In the genomic region with DNA sequence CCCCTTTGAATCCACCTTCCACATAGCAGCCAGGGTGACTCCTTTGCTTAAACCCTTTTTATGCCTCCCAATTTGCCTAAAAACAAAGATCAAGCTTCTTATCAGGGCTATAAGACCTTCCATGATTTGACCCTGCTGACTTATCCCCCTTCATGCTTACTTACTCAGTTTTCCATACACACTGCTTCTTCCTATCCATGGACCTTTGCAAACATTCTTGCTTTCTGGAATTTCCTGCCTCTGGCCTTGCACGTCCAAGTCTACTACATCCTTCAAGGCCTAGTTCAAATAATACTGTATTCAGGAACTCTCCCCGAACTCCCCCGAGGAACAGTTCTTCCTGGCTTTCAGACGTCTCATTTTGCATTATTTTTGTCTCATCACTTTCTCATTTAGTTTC, we compare ENCODE assay signal across 35 cellular contexts. TPM values are rescaled to one million over a fixed set of nuclear protein-coding genes. Genes with fewer than 3 reads are reported as not detected.
"Had no signal": no experiment of that assay in that cellular context is flagged by ENCODE, and none has a peak within 500 bp of the region (broad histone marks: within the 10 kb centered on the region; RNA-seq: fewer than 3 reads in every experiment).

No MANE protein-coding gene starts in this region.

- DNase-seq: activated CD4-positive, alpha-beta T cell treated with anti-CD3 and anti-CD28 coated beads for 36 hours; activated CD4-positive, alpha-beta T cell treated with anti-CD3 and anti-CD28 coated beads, Interleukin-2, amount 10 ng/mL, durations not matched to agents 7 days and 5 days; activated CD4-positive, alpha-beta T cell treated with anti-CD3 and anti-CD28 coated beads, Interleukin-2, amount 50 U/mL, for 48 hours; activated CD8-positive, alpha-beta T cell treated with anti-CD3 and anti-CD28 coated beads, Interleukin-2, amount 10 ng/mL, durations not matched to agents 7 days and 5 days; activated gamma-delta T cell; activated naive CD4-positive, alpha-beta T cell treated with Interleukin-2 at 50 U/mL for 16 hours; activated naive CD8-positive, alpha-beta T cell treated with anti-CD3 and anti-CD28 coated beads, Interleukin-2, amount 10 ng/mL, durations not matched to agents 7 days and 5 days; activated T-cell treated with anti-CD3 and anti-CD28 coated beads, Interleukin-2, amount 50 U/mL, for 24 hours; amygdala; body of pancreas; Kasumi-1; MG63; MV-4-11; NCI-H1092; NCI-H1436 treated with DMSO at 0.1 percent for 48 hours; NCI-H1694 treated with DMSO at 0.1 percent for 48 hours; NCI-H2029; NCI-H510A; NCI-H748 treated with DMSO at 0.1 percent for 48 hours; NK-92 treated with Interleukin-12 subunit alpha and Interleukin-12 subunit beta, amount 100 ng/mL, for 24 hours; PC-3; Peyer's patch; RPMI8226; SHP77 treated with DMSO at 0.1 percent for 48 hours; SK-N-SH had no signal

- H3K27me3 ChIP-seq: ascending aorta, body of pancreas, MG63, Peyer's patch, SJSA1 had no signal

- H3K27ac Mint-ChIP-seq: activated CD4-positive, alpha-beta T cell treated with anti-CD3 and anti-CD28 coated beads for 36 hours; activated CD4-positive, alpha-beta T cell treated with anti-CD3 and anti-CD28 coated beads, Interleukin-2, amount 10 ng/mL, durations not matched to agents 7 days and 5 days; activated CD8-positive, alpha-beta T cell treated with anti-CD3 and anti-CD28 coated beads, Interleukin-2, amount 10 ng/mL, durations not matched to agents 7 days and 5 days; activated naive CD4-positive, alpha-beta T cell treated with anti-CD3 and anti-CD28 coated beads, Interleukin-2, amount 50 U/mL, for 24 hours; activated naive CD8-positive, alpha-beta T cell treated with anti-CD3 and anti-CD28 coated beads, Interleukin-2, amount 10 ng/mL, durations not matched to agents 7 days and 5 days; activated T-cell treated with anti-CD3 and anti-CD28 coated beads, Interleukin-2, amount 50 U/mL, for 24 hours; activated T-helper 2 cell treated with anti-CD3 and anti-CD28 coated beads, Interferon-gamma antibody, Interleukin-2, Interleukin-4, amounts not matched to agents 10 μg/mL and 5 μg/mL and 100 μg/mL, durations not matched to agents 14 hours and 24 hours and 36 hours; T-helper 1 cell treated with Interleukin-12 subunit alpha and Interleukin-12 subunit beta and Interleukin-4 antibody, amounts not matched to agents 30 μg/mL and 1 μg/mL, for 36 hours; T-helper 2 cell treated with Interferon-gamma antibody and Interleukin-4, amounts not matched to agents 5 μg/mL and 100 μg/mL, for 36 hours; WTC11 had no signal

- H3K36me3 ChIP-seq: ascending aorta, breast epithelium, MG63, Peyer's patch, SJSA1 had no signal

- H3K4me2 ChIP-seq: SK-N-SH had no signal

- H3K9me3 ChIP-seq: ascending aorta, body of pancreas, MG63, Peyer's patch, SJSA1, SK-N-SH had no signal

- H3K9ac ChIP-seq: SK-N-SH had no signal

- H3K9me3 Mint-ChIP-seq: activated CD4-positive, alpha-beta T cell treated with anti-CD3 and anti-CD28 coated beads, Interleukin-2, amount 10 ng/mL, durations not matched to agents 7 days and 5 days; activated naive CD4-positive, alpha-beta T cell treated with anti-CD3 and anti-CD28 coated beads, Interleukin-2, amount 50 U/mL, for 24 hours; activated T-helper 2 cell treated with anti-CD3 and anti-CD28 coated beads, Interferon-gamma antibody, Interleukin-2, Interleukin-4, amounts not matched to agents 10 μg/mL and 5 μg/mL and 100 μg/mL, durations not matched to agents 14 hours and 24 hours and 36 hours; T-helper 1 cell treated with Interleukin-12 subunit alpha and Interleukin-12 subunit beta and Interleukin-4 antibody, amounts not matched to agents 30 μg/mL and 1 μg/mL, for 36 hours; T-helper 2 cell treated with Interferon-gamma antibody and Interleukin-4, amounts not matched to agents 5 μg/mL and 100 μg/mL, for 36 hours had no signal

- H3K27me3 Mint-ChIP-seq: activated CD4-positive, alpha-beta T cell treated with anti-CD3 and anti-CD28 coated beads for 36 hours; activated CD4-positive, alpha-beta T cell treated with anti-CD3 and anti-CD28 coated beads, Interleukin-2, amount 10 ng/mL, durations not matched to agents 7 days and 5 days; activated naive CD4-positive, alpha-beta T cell treated with anti-CD3 and anti-CD28 coated beads, Interleukin-2, amount 50 U/mL, for 24 hours; activated naive CD8-positive, alpha-beta T cell treated with anti-CD3 and anti-CD28 coated beads, Interleukin-2, amount 10 ng/mL, durations not matched to agents 7 days and 5 days had no signal

- H3K4me1 Mint-ChIP-seq: activated CD4-positive, alpha-beta T cell treated with anti-CD3 and anti-CD28 coated beads for 36 hours; activated CD4-positive, alpha-beta T cell treated with anti-CD3 and anti-CD28 coated beads, Interleukin-2, amount 10 ng/mL, durations not matched to agents 7 days and 5 days; activated naive CD4-positive, alpha-beta T cell treated with anti-CD3 and anti-CD28 coated beads, Interleukin-2, amount 50 U/mL, for 24 hours had no signal

- H3K4me3 Mint-ChIP-seq: activated CD4-positive, alpha-beta T cell treated with anti-CD3 and anti-CD28 coated beads for 36 hours; activated CD4-positive, alpha-beta T cell treated with anti-CD3 and anti-CD28 coated beads, Interleukin-2, amount 10 ng/mL, durations not matched to agents 7 days and 5 days; activated CD8-positive, alpha-beta T cell treated with anti-CD3 and anti-CD28 coated beads, Interleukin-2, amount 10 ng/mL, durations not matched to agents 7 days and 5 days; activated naive CD4-positive, alpha-beta T cell treated with anti-CD3 and anti-CD28 coated beads, Interleukin-2, amount 50 U/mL, for 24 hours; activated naive CD8-positive, alpha-beta T cell treated with anti-CD3 and anti-CD28 coated beads, Interleukin-2, amount 10 ng/mL, durations not matched to agents 7 days and 5 days; activated T-cell treated with anti-CD3 and anti-CD28 coated beads, Interleukin-2, amount 50 U/mL, for 24 hours; T-helper 1 cell treated with Interleukin-12 subunit alpha and Interleukin-12 subunit beta and Interleukin-4 antibody, amounts not matched to agents 30 μg/mL and 1 μg/mL, for 36 hours; T-helper 2 cell treated with Interferon-gamma antibody and Interleukin-4, amounts not matched to agents 5 μg/mL and 100 μg/mL, for 36 hours; WTC11 had no signal

- H3K27ac ChIP-seq: ascending aorta, body of pancreas, breast epithelium, Peyer's patch, SJSA1 had no signal

- H3K4me1 ChIP-seq: ascending aorta, body of pancreas, breast epithelium, Peyer's patch, SJSA1 had no signal

- ATAC-seq: activated CD4-positive, alpha-beta T cell treated with anti-CD3 and anti-CD28 coated beads for 36 hours; activated CD4-positive, CD25-positive, alpha-beta regulatory T cell treated with anti-CD3 and anti-CD28 coated beads, Interleukin-2, amount 50 U/mL, for 24 hours; activated CD8-positive, alpha-beta T cell treated with anti-CD3 and anti-CD28 coated beads, Interleukin-2, amount 10 ng/mL, durations not matched to agents 7 days and 5 days; body of pancreas; PC-3; WTC11 had no signal

- H3K4me3 ChIP-seq: ascending aorta, body of pancreas, breast epithelium, MG63, Peyer's patch, SJSA1 had no signal

- H3K36me3 Mint-ChIP-seq: activated naive CD4-positive, alpha-beta T cell treated with anti-CD3 and anti-CD28 coated beads, Interleukin-2, amount 50 U/mL, for 24 hours; activated naive CD8-positive, alpha-beta T cell treated with anti-CD3 and anti-CD28 coated beads, Interleukin-2, amount 10 ng/mL, durations not matched to agents 7 days and 5 days had no signal

RNA-seq across cellular contexts. Expression of a gene that starts 59.6 kb away (rescaled TPM):
- total RNA-seq: activated CD4-positive, alpha-beta T cell treated with anti-CD3 and anti-CD28 coated beads for 36 hours; activated CD4-positive, alpha-beta T cell treated with anti-CD3 and anti-CD28 coated beads, Interleukin-2, amount 10 ng/mL, durations not matched to agents 7 days and 5 days; activated CD8-positive, alpha-beta T cell treated with anti-CD3 and anti-CD28 coated beads, Interleukin-2, amount 10 ng/mL, durations not matched to agents 7 days and 5 days; activated naive CD8-positive, alpha-beta T cell treated with anti-CD3 and anti-CD28 coated beads, Interleukin-2, amount 10 ng/mL, durations not matched to agents 7 days and 5 days; activated T-helper 2 cell treated with anti-CD3 and anti-CD28 coated beads, Interferon-gamma antibody, Interleukin-2, Interleukin-4, amounts not matched to agents 10 μg/mL and 5 μg/mL and 100 μg/mL, durations not matched to agents 14 hours and 24 hours and 36 hours; ascending aorta; body of pancreas; breast epithelium; Peyer's patch; SJSA1; WTC11 had no signal
- polyA plus RNA-seq: adipose tissue, SK-N-SH had no signal
